ENCODE assay signal across 8 cellular contexts in the genomic region with DNA sequence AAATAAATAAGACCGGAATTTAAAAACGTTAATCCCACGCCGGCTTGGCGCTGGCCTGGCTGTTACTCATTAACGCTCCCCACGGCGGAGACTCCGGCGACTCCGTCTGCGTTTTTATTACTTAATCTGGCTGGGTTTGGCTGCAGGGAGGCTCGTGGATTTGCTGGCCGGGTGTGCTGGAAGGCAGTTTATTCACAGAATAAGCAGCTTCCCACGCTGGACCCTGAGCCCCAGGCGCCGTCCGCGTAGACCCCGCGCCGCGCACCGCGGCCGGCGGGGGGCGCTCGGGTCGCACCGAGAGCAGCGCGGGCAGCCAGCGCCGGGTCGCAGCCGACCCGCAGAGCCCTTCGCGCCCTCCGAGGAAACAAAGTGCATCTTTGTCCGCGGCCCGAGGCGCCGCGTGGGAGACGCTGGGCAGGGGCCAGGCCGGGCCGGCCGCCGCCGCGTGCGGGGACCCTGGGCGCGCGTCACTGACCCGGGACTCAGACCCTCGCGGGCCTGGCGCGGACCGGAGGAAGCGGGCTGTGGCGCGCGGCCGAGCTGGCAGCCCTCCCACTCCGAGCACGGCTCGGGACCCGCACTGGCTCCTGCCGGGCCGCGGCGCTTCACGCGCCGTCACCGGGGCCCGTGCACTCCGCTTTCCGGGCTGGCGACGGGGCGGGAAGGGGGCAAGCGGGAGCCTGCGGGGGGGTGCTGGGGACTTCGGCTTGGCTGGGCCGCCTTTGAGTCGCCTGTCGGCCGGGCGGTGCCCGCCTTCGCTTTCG. TPM values are rescaled to one million over a fixed set of nuclear protein-coding genes. Genes with fewer than 3 reads are reported as not detected.
DNase-seq lines count a peak whose midpoint lies in the region; ATAC-seq and TF ChIP-seq lines count a peak whose summit lies in the region.

No MANE protein-coding gene starts in this region.

- no peaks in the 10 kb centered on the region for H3K36me3 ChIP-seq in RWPE2 (ENCODE audit: low read depth)
- no peaks in the 10 kb centered on the region for H3K36me3 ChIP-seq in testis (ENCODE audit: low read depth, missing control alignments)

- TF ChIP-seq POLR2A in testis (IDR thresholded peaks at IDR 0.05) = no peak

- intact Hi-C loops in testis (cut with DNase I; ENCODE audit: low total_unique reads) = loop anchor here (10.0 kb wide), 2 partner anchors 208 to 238 kb away; no protein-coding TSS in a partner anchor

- WGBS in testis, 2 donors = 0 to 1% methylated on average over 13 to 23 of the region's 98 CpGs

- DNase-seq in COLO829 (ENCODE audit: low spot score) = peak; percentile 33
- no peak for DNase-seq in RWPE2 (ENCODE audit: low spot score)
- peak; percentile 79 for DNase-seq in activated naive CD4-positive, alpha-beta T cell treated with anti-CD3 and anti-CD28 coated beads, Interleukin-2, amount 50 U/mL, for 16 hours
- peak; percentile 73 for DNase-seq in glomerular visceral epithelial cell (ENCODE audit: extremely low spot score)
- peak; percentile 44 for DNase-seq in occipital lobe (lab: John Stamatoyannopoulos, UW)
- DNase-seq in testis = peak; percentile 73

- H3K9me3 ChIP-seq in RWPE2 (ENCODE audit: severe bottlenecking) = no peaks in the 10 kb centered on the region
- H3K9me3 ChIP-seq in testis = no peaks in the 10 kb centered on the region

- peak overlapping the region; percentile 61 for H3K4me3 ChIP-seq in RWPE2 (ENCODE audit: severe bottlenecking)
- H3K4me3 ChIP-seq in testis = peak overlapping the region; percentile 67 to 93

- ATAC-seq in GM19372 (IDR thresholded peaks at IDR 0.05; ENCODE audit: low read depth, unreplicated experiment) (peak; percentile 46), HG03457 (IDR thresholded peaks at IDR 0.05; ENCODE audit: unreplicated experiment) (peak; percentile 30), RWPE2 (ENCODE audit: low read depth) (peak; percentile 26)

- H3K27me3 ChIP-seq in RWPE2 (ENCODE audit: insufficient read depth, poor library complexity, severe bottlenecking) = no peaks in the 10 kb centered on the region
- no peaks in the 10 kb centered on the region for H3K27me3 ChIP-seq in testis

- H3K4me1 ChIP-seq in RWPE2 (ENCODE audit: insufficient read depth, poor library complexity, severe bottlenecking) (peaks cover 17% of the 10 kb centered on the region), testis (no peaks in the 10 kb centered on the region)

- H3K27ac ChIP-seq in RWPE2 (ENCODE audit: poor library complexity, severe bottlenecking) (peak overlapping the region; percentile 72), testis (peak overlapping the region; percentile 85 to 97)

- TF ChIP-seq CTCF in RWPE2 (IDR thresholded peaks at IDR 0.05; ENCODE audit: poor library complexity, severe bottlenecking) (peak; percentile 93), testis (IDR thresholded peaks at IDR 0.05) (peak; percentile 70 to 93 (median 86))

RNA-seq across cellular contexts. Expression of a gene that starts 0.6 kb away (rescaled TPM):
- 17.3 TPM for total RNA-seq in occipital lobe
- 1 to 10 TPM; 4.5 to 5.5 TPM for total RNA-seq in testis
- 10.3 TPM for polyA plus RNA-seq in testis (ENCODE audit: insufficient read depth, low read depth, low replicate concordance)

RNA-seq across cellular contexts. Expression of a gene that starts 28.2 kb away (rescaled TPM):
- total RNA-seq in occipital lobe = 92.8 TPM
- 100 to 1,000 TPM in 1 of 2 donors, 10 to 100 TPM in 1; 71.7 to 118 TPM for total RNA-seq in testis
- polyA plus RNA-seq in testis (ENCODE audit: insufficient read depth, low read depth, low replicate concordance) = 101 TPM

RNA-seq across cellular contexts. Expression of a gene that starts 41.3 kb away (rescaled TPM):
- total RNA-seq in occipital lobe = 22.6 TPM
- total RNA-seq in testis = 10 to 100 TPM; 12.8 to 16.6 TPM
- 57.5 TPM for polyA plus RNA-seq in testis (ENCODE audit: insufficient read depth, low read depth, low replicate concordance)
